15 cellular contexts compared by ENCODE assay signal in genomic region chr6:43278524-43279078, GRCh38. TPM values are rescaled to one million over a fixed set of nuclear protein-coding genes. Genes with fewer than 3 reads are reported as not detected.
DNase-seq lines count a peak whose midpoint lies in the region; ATAC-seq and TF ChIP-seq lines count a peak whose summit lies in the region.
"Had no signal": no experiment of that assay in that cellular context is flagged by ENCODE, and none has a peak within 500 bp of the region (broad histone marks: within the 10 kb centered on the region; RNA-seq: fewer than 3 reads in every experiment).

No MANE protein-coding gene starts in this region.

- H3K4me3 Mint-ChIP-seq in CD14-positive monocyte, result peak overlapping the region in 1 of 2 donors; percentile 23

- no peaks in the 10 kb centered on the region for H3K36me3 ChIP-seq in left ventricle myocardium inferior
- H3K36me3 ChIP-seq: MG63 had no signal

- peaks cover 19% of the 10 kb centered on the region for H3K4me1 Mint-ChIP-seq in CD14-positive monocyte

- no peak overlapping the region for H3K4me3 ChIP-seq in left ventricle myocardium inferior
- H3K4me3 ChIP-seq: MG63 had no signal

- peaks cover 64 to 78% (median 67%) of the 10 kb centered on the region in 3 donors for H3K27me3 Mint-ChIP-seq in CD14-positive monocyte (ENCODE audit: low read depth in 3 of 3)

- no peak for DNase-seq in Right ventricle myocardium superior
- no peak for DNase-seq in left ventricle myocardium inferior
- peak; percentile 60 for DNase-seq in astrocyte of the hippocampus (ENCODE audit: low read depth, low spot score)
- peak; percentile 85 for DNase-seq in left lobe of liver (ENCODE audit: low spot score)
- DNase-seq in NCI-H2029 (lab: John Stamatoyannopoulos, UW), result no peak
- DNase-seq in CD14-positive monocyte (ENCODE audit: low spot score), result no peak
- DNase-seq in UCSD-AML1 (lab: John Stamatoyannopoulos, UW; ENCODE audit: unreplicated experiment), result no peak
- DNase-seq: activated CD4-positive, alpha-beta T cell treated with anti-CD3 and anti-CD28 coated beads for 1 hour; activated effector memory CD4-positive, alpha-beta T cell treated with anti-CD3 and anti-CD28 coated beads, Interleukin-2, amount 50 U/mL, for 16 hours; MG63; NCI-H446 had no signal

- peaks cover 59% of the 10 kb centered on the region for H3K27me3 ChIP-seq in left ventricle myocardium inferior (ENCODE audit: low read depth)
- H3K27me3 ChIP-seq: MG63 had no signal

- no peaks in the 10 kb centered on the region for H3K9me3 ChIP-seq in left ventricle myocardium inferior (replicated peaks)
- H3K9me3 ChIP-seq: MG63 had no signal

- peaks cover 0 to 14% (median 4%) of the 10 kb centered on the region in 7 donors for H3K9me3 Mint-ChIP-seq in CD14-positive monocyte

- peaks cover 3 to 9% of the 10 kb centered on the region in 2 donors for H3K36me3 Mint-ChIP-seq in CD14-positive monocyte

- ATAC-seq in Right ventricle myocardium superior (ENCODE audit: poor library complexity) (peak; percentile 13), left lobe of liver (peak; percentile 52), GM21526 (IDR thresholded peaks at IDR 0.05; ENCODE audit: low FRiP score, unreplicated experiment) (no peak)

- peak overlapping the region in 1 of 7 donors; percentile 35 for H3K27ac Mint-ChIP-seq in CD14-positive monocyte

- peaks cover 18% of the 10 kb centered on the region for H3K4me1 ChIP-seq in left ventricle myocardium inferior

- intact Hi-C loops in Right ventricle myocardium superior (cut with DNase I), result no loop called here
- intact Hi-C loops in left ventricle myocardium inferior (cut with micrococcal nuclease), result no loop called here
- intact Hi-C loops in CD14-positive monocyte (cut with micrococcal nuclease), result no loop called here

- TF ChIP-seq CTCF in left ventricle myocardium inferior (IDR thresholded peaks at IDR 0.05; ENCODE audit: borderline replicate concordance) (no peak), CD14-positive monocyte (IDR thresholded peaks at IDR 0.05) (no peak)

- H3K27ac ChIP-seq in left ventricle myocardium inferior (replicated peaks), result no peak overlapping the region

RNA-seq across cellular contexts. Expression of gene SLC22A7, which starts 19.5 kb away (rescaled TPM):
- total RNA-seq in Right ventricle myocardium superior, result not detected
- not detected for total RNA-seq in left ventricle myocardium inferior
- 269 TPM for total RNA-seq in left lobe of liver
- not detected for polyA plus RNA-seq in CD14-positive monocyte
- total RNA-seq: mesenteric fat pad, SK-MEL-5 had no signal
- polyA plus RNA-seq: AG04450 had no signal

RNA-seq across cellular contexts. Expression of gene CRIP3, which starts 30.0 kb away (rescaled TPM):
- total RNA-seq in Right ventricle myocardium superior (4.1 TPM), left ventricle myocardium inferior (42.3 TPM), left lobe of liver (8.4 TPM)
- polyA plus RNA-seq in CD14-positive monocyte, result 1 to 10 TPM; 1.2 to 1.6 TPM
- total RNA-seq: SK-MEL-5 had no signal
- polyA plus RNA-seq: AG04450 had no signal

RNA-seq across cellular contexts. Expression of gene TTBK1, which starts 35.3 kb away (rescaled TPM):
- total RNA-seq in Right ventricle myocardium superior (0.13 TPM), left ventricle myocardium inferior (0.27 TPM), left lobe of liver (2.0 TPM)
- polyA plus RNA-seq in CD14-positive monocyte, result not detected
- total RNA-seq: SK-MEL-5 had no signal
- polyA plus RNA-seq: AG04450 had no signal

RNA-seq across cellular contexts. Expression of gene DNPH1, which starts 49.3 kb away (rescaled TPM):
- total RNA-seq in Right ventricle myocardium superior, result 31.5 TPM
- 27.7 TPM for total RNA-seq in left ventricle myocardium inferior
- 80.4 TPM for total RNA-seq in left lobe of liver
- polyA plus RNA-seq in CD14-positive monocyte, result 10 to 100 TPM; 42.7 to 55.4 TPM

Comparison
In these comparisons a context has a peak if more than half of its experiments do, and no peak if none do; other contexts are left out.
1. DNase-seq: peak in astrocyte of the hippocampus (single experiment) and left lobe of liver (single experiment); none in Right ventricle myocardium superior (single experiment), left ventricle myocardium inferior (single experiment), NCI-H2029 (single experiment), CD14-positive monocyte (single experiment) and UCSD-AML1 (single experiment).
2. RNA of gene SLC22A7, which starts 19.5 kb away (total RNA-seq): 269 TPM in left lobe of liver (single experiment); not detected in Right ventricle myocardium superior (single experiment) and not detected in left ventricle myocardium inferior (single experiment); every median in the first group is over 100 times any median in the second.